1 cellular context compared by ENCODE assay signal in genomic region chr14:101103321-101103901, GRCh38.
A peak's percentile ranks its signal among the peaks of the same experiment; 100 is the strongest.
TF ChIP-seq lines count a peak whose summit lies in the region.

No MANE protein-coding gene starts in this region.

TF ChIP-seq in H1, 55 proteins besides CTCF, POLR2A, EP300 and RAD21:
- TF ChIP-seq PHF8 (conservative IDR thresholded peaks at IDR 0.05; ENCODE audit: low read depth, low read length) = no peak
- TF ChIP-seq KDM4A (IDR thresholded peaks at IDR 0.05; ENCODE audit: low read depth, low read length, severe bottlenecking) = no peak
- TF ChIP-seq POU5F1 (IDR thresholded peaks at IDR 0.05; ENCODE audit: low read depth, low read length) = no peak
- no peak for TF ChIP-seq KDM5A (IDR thresholded peaks at IDR 0.05; ENCODE audit: low read length)
- no peak for TF ChIP-seq SUZ12 (IDR thresholded peaks at IDR 0.05; ENCODE audit: low read length)
- peak; percentile 36; the same call in 1 of the 2 replicates for TF ChIP-seq JUND (IDR thresholded peaks at IDR 0.05; ENCODE audit: low read length)
- TF ChIP-seq SP1 (IDR thresholded peaks at IDR 0.05; ENCODE audit: low read depth, low read length) = no peak
